Comparison of ENCODE assay signal across 11 cellular contexts in the genomic region with DNA sequence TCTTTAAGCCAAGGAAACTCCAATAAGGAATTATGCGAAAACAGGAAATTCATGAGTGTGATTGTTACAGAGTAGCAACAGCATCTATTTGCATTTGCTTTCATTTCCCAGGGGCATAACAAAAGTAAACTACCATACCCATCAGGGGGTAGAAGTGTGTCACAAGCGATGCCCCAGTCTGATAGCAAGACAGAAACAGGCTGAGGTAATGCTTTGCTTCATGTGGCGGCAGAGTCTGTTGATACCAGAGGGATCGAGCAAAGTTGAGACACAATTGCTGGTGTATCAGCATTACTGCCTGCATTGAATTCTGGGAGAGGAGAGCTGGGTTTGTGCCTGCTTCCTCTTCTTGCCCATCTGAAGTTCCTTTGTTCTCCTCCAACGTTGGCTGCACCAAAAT. TPM values are rescaled to one million over a fixed set of nuclear protein-coding genes. Genes with fewer than 3 reads are reported as not detected.
DNase-seq lines count a peak whose midpoint lies in the region; ATAC-seq and TF ChIP-seq lines count a peak whose summit lies in the region.
"Had no signal": no experiment of that assay in that cellular context is flagged by ENCODE, and none has a peak within 500 bp of the region (broad histone marks: within the 10 kb centered on the region; RNA-seq: fewer than 3 reads in every experiment).

No MANE protein-coding gene starts in this region.

- no peaks in the 10 kb centered on the region for H3K9me3 Mint-ChIP-seq in effector memory CD8-positive, alpha-beta T cell
- H3K9me3 Mint-ChIP-seq in activated CD4-positive, alpha-beta T cell treated with anti-CD3 and anti-CD28 coated beads for 36 hours (ENCODE audit: low read depth): no peaks in the 10 kb centered on the region
- H3K9me3 Mint-ChIP-seq: activated B cell treated with CpG ODN at 0.5 μM for 24 hours had no signal

- POLR2A ChIA-PET in activated CD4-positive, alpha-beta T cell treated with anti-CD3 and anti-CD28 coated beads for 36 hours (lab: Charles Lee): no interaction called here

- peak; percentile 80 for ATAC-seq in effector memory CD8-positive, alpha-beta T cell (replicated peaks)
- ATAC-seq in HG03175 (IDR thresholded peaks at IDR 0.05; ENCODE audit: unreplicated experiment) (no peak), HG03460 (IDR thresholded peaks at IDR 0.05; ENCODE audit: unreplicated experiment) (no peak)
- ATAC-seq in activated CD4-positive, alpha-beta T cell treated with anti-CD3 and anti-CD28 coated beads for 36 hours: no peak

- no peak for TF ChIP-seq CTCF in GM12865 (IDR thresholded peaks at IDR 0.05; ENCODE audit: insufficient read depth, low read depth, low read length, missing control alignments)

- intact Hi-C loops in activated CD4-positive, alpha-beta T cell treated with anti-CD3 and anti-CD28 coated beads for 36 hours (cut with DNase I, micrococcal nuclease): no loop called here

- CTCF ChIA-PET in activated CD4-positive, alpha-beta T cell treated with anti-CD3 and anti-CD28 coated beads for 36 hours (lab: Charles Lee): interaction anchor here (1.4 kb wide), 1 partner anchor 10 kb away, joined by 3 read pairs; no protein-coding TSS in a partner anchor

- DNase-seq in GM12865 (ENCODE audit: low read depth) (peak; percentile 13), NCI-H2107 treated with DMSO at 0.1 percent for 48 hours (lab: John Stamatoyannopoulos, UW; ENCODE audit: unreplicated experiment) (peak; percentile 63), middle frontal gyrus (ENCODE audit: extremely low spot score, low spot score) (peak; percentile 40), NCI-H82 treated with DMSO at 0.1 percent for 48 hours (lab: John Stamatoyannopoulos, UW; ENCODE audit: unreplicated experiment) (no peak)
- no peak for DNase-seq in effector memory CD8-positive, alpha-beta T cell
- no peak for DNase-seq in activated CD4-positive, alpha-beta T cell treated with anti-CD3 and anti-CD28 coated beads for 36 hours
- DNase-seq: activated B cell treated with CpG ODN at 0.5 μM for 24 hours, Caco-2, OCI-M1 had no signal

- H3K27me3 Mint-ChIP-seq in effector memory CD8-positive, alpha-beta T cell: no peaks in the 10 kb centered on the region
- no peaks in the 10 kb centered on the region for H3K27me3 Mint-ChIP-seq in activated CD4-positive, alpha-beta T cell treated with anti-CD3 and anti-CD28 coated beads for 36 hours
- H3K27me3 Mint-ChIP-seq: activated B cell treated with CpG ODN at 0.5 μM for 24 hours had no signal

- H3K36me3 Mint-ChIP-seq in effector memory CD8-positive, alpha-beta T cell (ENCODE audit: insufficient read depth): peaks cover 49% of the 10 kb centered on the region
- peaks cover 62% of the 10 kb centered on the region for H3K36me3 Mint-ChIP-seq in activated CD4-positive, alpha-beta T cell treated with anti-CD3 and anti-CD28 coated beads for 36 hours (ENCODE audit: low read depth)

- H3K4me1 Mint-ChIP-seq in effector memory CD8-positive, alpha-beta T cell (ENCODE audit: low read depth in 2 of 2): peaks cover 5% of the 10 kb centered on the region in 2 donors
- H3K4me1 Mint-ChIP-seq in activated CD4-positive, alpha-beta T cell treated with anti-CD3 and anti-CD28 coated beads for 36 hours: peaks cover 3% of the 10 kb centered on the region

- H3K4me3 ChIP-seq in GM12865 (ENCODE audit: low read depth, low read length): no peak overlapping the region

- peak overlapping the region; percentile 50 to 68 for H3K27ac Mint-ChIP-seq in effector memory CD8-positive, alpha-beta T cell
- H3K27ac Mint-ChIP-seq in activated CD4-positive, alpha-beta T cell treated with anti-CD3 and anti-CD28 coated beads for 36 hours: no peak overlapping the region
- H3K27ac Mint-ChIP-seq: activated B cell treated with CpG ODN at 0.5 μM for 24 hours had no signal

- no peak overlapping the region for H3K4me3 Mint-ChIP-seq in effector memory CD8-positive, alpha-beta T cell
- H3K4me3 Mint-ChIP-seq in activated CD4-positive, alpha-beta T cell treated with anti-CD3 and anti-CD28 coated beads for 36 hours: no peak overlapping the region
- H3K4me3 Mint-ChIP-seq: activated B cell treated with CpG ODN at 0.5 μM for 24 hours had no signal

RNA-seq across cellular contexts. Expression of a gene that starts 51.2 kb away (rescaled TPM):
- 10 to 100 TPM; 24.5 to 27.9 TPM for total RNA-seq in activated CD4-positive, alpha-beta T cell treated with anti-CD3 and anti-CD28 coated beads for 36 hours

Comparison
In these comparisons a context has a peak if more than half of its experiments do, and no peak if none do; other contexts are left out.
1. DNase-seq: peak in GM12865 (single experiment), NCI-H2107 treated with DMSO at 0.1 percent for 48 hours (single experiment) and middle frontal gyrus (single experiment); none in effector memory CD8-positive, alpha-beta T cell (0 of 3), activated CD4-positive, alpha-beta T cell treated with anti-CD3 and anti-CD28 coated beads for 36 hours (single experiment) and NCI-H82 treated with DMSO at 0.1 percent for 48 hours (single experiment).